8 cellular contexts compared by ENCODE assay signal in the genomic region with DNA sequence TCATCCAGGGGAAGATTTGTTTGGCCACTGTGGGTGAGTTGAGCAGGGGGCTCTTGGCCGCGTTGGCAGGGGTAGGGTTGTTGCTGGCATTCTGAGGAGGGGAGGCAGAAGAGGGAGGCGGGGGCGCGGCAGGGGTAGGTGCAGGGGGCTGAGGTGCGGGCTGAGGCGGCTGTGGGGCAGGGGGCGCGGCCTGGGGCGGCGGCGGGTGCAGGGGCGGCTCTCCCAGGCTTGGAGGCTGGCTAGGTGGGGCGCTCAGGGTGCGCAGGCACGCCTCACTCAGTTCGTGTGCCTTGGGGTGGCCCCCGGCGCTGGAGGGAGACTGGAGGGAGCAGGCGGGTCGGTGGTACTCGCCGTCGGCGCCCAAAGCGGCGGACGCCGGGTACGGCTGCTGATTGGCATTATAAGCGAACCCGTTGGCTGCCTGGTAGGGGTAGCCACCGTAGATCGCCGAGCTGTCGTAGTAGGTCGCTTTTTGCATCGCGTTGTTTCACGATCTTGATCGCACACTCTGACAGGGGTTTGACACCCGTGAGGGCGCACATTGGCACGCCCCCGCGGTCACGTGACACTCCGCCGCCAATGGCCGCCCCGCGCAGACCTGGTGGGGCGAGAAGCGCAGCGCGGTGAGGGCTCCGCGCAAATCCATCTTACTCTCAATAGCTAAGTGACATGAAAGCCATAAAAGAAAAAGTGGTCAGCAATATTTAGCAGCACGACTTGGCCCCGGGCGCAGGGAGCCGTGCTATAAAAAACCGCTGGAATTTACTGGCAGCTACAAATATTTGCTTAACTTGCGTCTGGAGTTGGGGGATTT. TPM values are rescaled to one million over a fixed set of nuclear protein-coding genes. Genes with fewer than 3 reads are reported as not detected.
A peak's percentile ranks its signal among the peaks of the same experiment; 100 is the strongest.
DNase-seq lines count a peak whose midpoint lies in the region; ATAC-seq, FAIRE-seq and TF ChIP-seq lines count a peak whose summit lies in the region.

No MANE protein-coding gene starts in this region.

- no peaks in the 10 kb centered on the region for H3K79me2 ChIP-seq in GM12878 (ENCODE audit: control insufficient read depth, insufficient read depth, low read length)

- no peak overlapping the region for H3K4me3 ChIP-seq in GM12878
- peak overlapping the region in 2 of 5 donors; percentile 39 to 41 for H3K4me3 ChIP-seq in subcutaneous abdominal adipose tissue (ENCODE audit: low read depth in 1 of 5, low read length in 5 of 5)

- no peaks in the 10 kb centered on the region for H4K20me1 ChIP-seq in GM12878 (ENCODE audit: control insufficient read depth, insufficient read depth)

- FAIRE-seq in GM12878 (lab: Jason Lieb, UNC) = no peak

- TF ChIP-seq EP300 in GM12878 (IDR thresholded peaks at IDR 0.05; ENCODE audit: borderline replicate concordance in 1 of 2, control insufficient read depth in 1 of 2, low read depth in 2 of 2, low read length in 2 of 2) = no peak

- RAD21 ChIA-PET in GM12878 (lab: Charles Lee; ENCODE audit: unreplicated experiment) = no interaction called here

- H3K27ac ChIP-seq in GM12878 (ENCODE audit: control insufficient read depth, insufficient read depth) (no peak overlapping the region), subcutaneous abdominal adipose tissue (ENCODE audit: low read depth, low read length) (peak overlapping the region; percentile 94), substantia nigra (ENCODE audit: low read depth, low read length, poor library complexity, severe bottlenecking) (no peak overlapping the region)

- BruUV-seq in GM12878 (replicated peaks; lab: Mats Ljungman, UMichigan) = no TSS peak

- CTCF ChIA-PET in HEK293T (lab: Yijun Ruan, JAX) = interaction anchor here (0.8 to 1.1 kb wide), 3 partner anchors 32 to 266 kb away, joined by 3 to 4 read pairs (median 4); a partner anchor contains a TSS
- CTCF ChIA-PET in GM12878 (lab: Yijun Ruan, JAX) = no interaction called here

- no peak overlapping the region for H2AFZ ChIP-seq in GM12878 (ENCODE audit: control insufficient read depth, low read depth, low read length)

- H3K4me1 ChIP-seq in GM12878 (ENCODE audit: control insufficient read depth, insufficient read depth, low read length) (no peaks in the 10 kb centered on the region), subcutaneous abdominal adipose tissue (ENCODE audit: control insufficient read depth in 5 of 5, insufficient read depth in 5 of 5, low read length in 5 of 5) (peaks cover 16 to 88% (median 86%) of the 10 kb centered on the region in 5 donors)

- no peak for TF ChIP-seq POLR2A in GM12878 (IDR thresholded peaks at IDR 0.05; ENCODE audit: low read depth, low read length)

- 82% methylated on average over 49 of the region's 64 CpGs for WGBS in GM12878 (ENCODE audit: insufficient coverage, insufficient replicate concordance, low lambda C conversion rate, missing lambda C conversion rate)

- no peak overlapping the region for H3K9ac ChIP-seq in GM12878 (ENCODE audit: control insufficient read depth, insufficient read depth, low read length)
- H3K9ac ChIP-seq in subcutaneous abdominal adipose tissue (ENCODE audit: low read length in 5 of 5) = peak overlapping the region in 3 of 5 donors; percentile 29 to 59 (median 49)

- POLR2A ChIA-PET in HEK293T (lab: Yijun Ruan, JAX) (interaction anchor here (0.7 to 1.5 kb wide), 17 partner anchors 9 to 257 kb away, joined by 3 to 16 read pairs (median 3); a partner anchor contains a TSS), GM12878 (lab: Charles Lee) (no interaction called here)

- no peak overlapping the region for H3K4me2 ChIP-seq in GM12878 (ENCODE audit: control insufficient read depth, insufficient read depth)

- peak; percentile 79 for DNase-seq in HEK293T (ENCODE audit: extremely low spot score)
- no peak for DNase-seq in GM12878 (ENCODE audit: low read depth, low spot score)
- DNase-seq in kidney glomerular epithelial cell (lab: John Stamatoyannopoulos, UW) = peak; percentile 85
- no peak for DNase-seq in substantia nigra (lab: John Stamatoyannopoulos, UW)
- no peak for DNase-seq in stimulated activated CD4-positive, alpha-beta T cell treated with anti-CD3 and anti-CD28 coated beads, Interleukin-1b, Interleukin-23, amount 100 ng/mL, for 48 hours
- no peak for DNase-seq in D341Med (ENCODE audit: low spot score)

- SMC1A ChIA-PET in GM12878 (lab: Charles Lee; ENCODE audit: uncharacterized antibody, unreplicated experiment) = no interaction called here

- in situ Hi-C loops in GM12878 (cut with MboI) = no loop called here

- TF ChIP-seq CTCF in GM12878 (IDR thresholded peaks at IDR 0.05 in 2 of 3, conservative IDR thresholded peaks at IDR 0.05 in 1 of 3; ENCODE audit: control insufficient read depth in 2 of 3, extremely low read depth in 1 of 3, insufficient read depth in 1 of 3, low read depth in 3 of 3, low read length in 3 of 3) = no peak

- intact Hi-C loops in GM12878 (cut with micrococcal nuclease; ENCODE audit: unreplicated experiment) = no loop called here

- no peak for TF ChIP-seq RAD21 in GM12878 (IDR thresholded peaks at IDR 0.05; ENCODE audit: insufficient read depth, low read depth, low read length)

- ATAC-seq in GM12878 (no peak), GM18873 (IDR thresholded peaks at IDR 0.05; ENCODE audit: low FRiP score, unreplicated experiment) (no peak)

- H3K36me3 ChIP-seq in GM12878 (ENCODE audit: control insufficient read depth in 2 of 2, insufficient read depth in 2 of 2, low read length in 1 of 2) (no peaks in the 10 kb centered on the region), subcutaneous abdominal adipose tissue (ENCODE audit: control insufficient read depth in 5 of 5, insufficient read depth in 5 of 5, low read length in 5 of 5) (peaks cover 0 to 6% (median 3%) of the 10 kb centered on the region in 5 donors)

- no peaks in the 10 kb centered on the region; a peak in 1 of 4 replicates for H3K27me3 ChIP-seq in GM12878 (replicated peaks in 1 of 2; ENCODE audit: control insufficient read depth in 2 of 2, insufficient read depth in 2 of 2, low read length in 1 of 2)
- no peaks in the 10 kb centered on the region for H3K27me3 ChIP-seq in subcutaneous abdominal adipose tissue (ENCODE audit: control insufficient read depth in 5 of 5, insufficient read depth in 4 of 5, low read length in 5 of 5)

- H3K9me3 ChIP-seq in GM12878 (replicated peaks; ENCODE audit: control insufficient read depth, insufficient read depth, low read length) (no peaks in the 10 kb centered on the region; the same call in 2 of the 3 replicates), subcutaneous abdominal adipose tissue (ENCODE audit: control insufficient read depth in 5 of 5, low read length in 5 of 5) (no peaks in the 10 kb centered on the region)

RNA-seq across cellular contexts. Expression of a gene that starts 7.9 kb away (rescaled TPM):
- not detected in 2 replicates for total RNA-seq in GM12878 (2013; cell fraction: nucleolus; rRNA removed)
- not detected in 2 replicates for total RNA-seq in GM12878 (2014; rRNA removed)
- total RNA-seq in GM12878 (2014; rRNA removed; fragmentation: Illumina TruSeq; extraction: Trizol) = not detected in 2 replicates
- total RNA-seq in GM12878 (2021) = not detected in 2 replicates
- not detected for polyA plus RNA-seq in GM12878 (2011; ENCODE audit: low read depth)
- not detected in 2 replicates for polyA plus RNA-seq in GM12878 (2011; rRNA removed)
- polyA plus RNA-seq in GM12878 (2011; cell fraction: cytosol; rRNA removed) = 0.03 TPM in 1 of 2 replicates, not detected in the other
- polyA plus RNA-seq in GM12878 (2011; cell fraction: nucleus; rRNA removed) = not detected in 2 replicates
- 0.07 TPM in 1 of 2 replicates, not detected in the other for polyA plus RNA-seq in GM12878 (2012)
- not detected in 2 replicates for polyA plus RNA-seq in GM12878 (2014; fragmentation: Illumina TruSeq; extraction: Trizol)
- polyA plus RNA-seq in GM12878 (2014; fragmentation: Nextera tagmentation; extraction: Ambion mirVana) = not detected
- polyA plus RNA-seq in GM12878 (2014; rRNA removed) = not detected in 2 replicates
- polyA plus RNA-seq in GM12878 (2016; fragmentation: Nextera tagmentation; extraction: Ambion mirVana) = not detected
- polyA minus RNA-seq in GM12878 (2011; rRNA and poly(A)+ RNA removed) = not detected in 2 replicates
- not detected in 2 replicates for polyA minus RNA-seq in GM12878 (2011; cell fraction: cytosol; rRNA and poly(A)+ RNA removed)
- polyA minus RNA-seq in GM12878 (2011; cell fraction: nucleus; rRNA and poly(A)+ RNA removed) = not detected in 2 replicates

RNA-seq across cellular contexts. Expression of a gene that starts 14.6 kb away (rescaled TPM):
- total RNA-seq in GM12878 (2013; cell fraction: nucleolus; rRNA removed) = not detected in 2 replicates
- total RNA-seq in GM12878 (2014; rRNA removed) (0.17 TPM in 1 of 2 replicates, not detected in the other), GM12878 (2014; rRNA removed; fragmentation: Illumina TruSeq; extraction: Trizol) (not detected in 2 replicates), GM12878 (2021) (0.23 TPM in 1 of 2 replicates, not detected in the other)
- polyA plus RNA-seq in GM12878 (2011; ENCODE audit: low read depth) = not detected
- polyA plus RNA-seq in GM12878 (2011; rRNA removed) (1.7 and 1.9 TPM in 2 replicates), GM12878 (2014; fragmentation: Illumina TruSeq; extraction: Trizol) (0.18 and 0.33 TPM in 2 replicates), GM12878 (2014; fragmentation: Nextera tagmentation; extraction: Ambion mirVana) (under 1 TPM in 1 of 2 experiments, not detected in 1; 0.10 TPM), GM12878 (2014; rRNA removed) (0.06 and 0.28 TPM in 2 replicates), GM12878 (2016; fragmentation: Nextera tagmentation; extraction: Ambion mirVana) (under 1 TPM in 1 of 2 experiments, not detected in 1; 0.29 TPM)
- polyA plus RNA-seq in GM12878 (2011; cell fraction: cytosol; rRNA removed) = 1.6 and 1.7 TPM in 2 replicates
- 2.5 and 3.7 TPM in 2 replicates for polyA plus RNA-seq in GM12878 (2011; cell fraction: nucleus; rRNA removed)
- 0.18 and 0.22 TPM in 2 replicates for polyA plus RNA-seq in GM12878 (2012)
- 0.95 and 1.3 TPM in 2 replicates for polyA minus RNA-seq in GM12878 (2011; rRNA and poly(A)+ RNA removed)
- 0.42 and 0.53 TPM in 2 replicates for polyA minus RNA-seq in GM12878 (2011; cell fraction: cytosol; rRNA and poly(A)+ RNA removed)
- polyA minus RNA-seq in GM12878 (2011; cell fraction: nucleus; rRNA and poly(A)+ RNA removed) = 2.2 and 2.7 TPM in 2 replicates

RNA-seq across cellular contexts. Expression of a gene that starts 20.2 kb away (rescaled TPM):
- 0.21 TPM in 1 of 2 replicates, not detected in the other for total RNA-seq in GM12878 (2013; cell fraction: nucleolus; rRNA removed)
- total RNA-seq in GM12878 (2014; rRNA removed) (not detected in 2 replicates), GM12878 (2014; rRNA removed; fragmentation: Illumina TruSeq; extraction: Trizol) (not detected in 2 replicates), GM12878 (2021) (not detected in 2 replicates)
- polyA plus RNA-seq in GM12878 (2011; ENCODE audit: low read depth) = not detected
- polyA plus RNA-seq in GM12878 (2011; rRNA removed) (0.07 and 0.26 TPM in 2 replicates), GM12878 (2014; fragmentation: Illumina TruSeq; extraction: Trizol) (not detected in 2 replicates), GM12878 (2014; fragmentation: Nextera tagmentation; extraction: Ambion mirVana) (not detected), GM12878 (2014; rRNA removed) (not detected in 2 replicates), GM12878 (2016; fragmentation: Nextera tagmentation; extraction: Ambion mirVana) (not detected)
- 0.06 TPM in 1 of 2 replicates, not detected in the other for polyA plus RNA-seq in GM12878 (2011; cell fraction: cytosol; rRNA removed)
- polyA plus RNA-seq in GM12878 (2011; cell fraction: nucleus; rRNA removed) = 0.75 and 0.79 TPM in 2 replicates
- not detected in 2 replicates for polyA plus RNA-seq in GM12878 (2012)
- not detected in 2 replicates for polyA minus RNA-seq in GM12878 (2011; rRNA and poly(A)+ RNA removed)
- polyA minus RNA-seq in GM12878 (2011; cell fraction: cytosol; rRNA and poly(A)+ RNA removed) = not detected in 2 replicates
- not detected in 2 replicates for polyA minus RNA-seq in GM12878 (2011; cell fraction: nucleus; rRNA and poly(A)+ RNA removed)

RNA-seq across cellular contexts. Expression of a gene that starts 33.1 kb away (rescaled TPM):
- total RNA-seq in GM12878 (2013; cell fraction: nucleolus; rRNA removed) = 0.23 TPM in 1 of 2 replicates, not detected in the other
- not detected in 2 replicates for total RNA-seq in GM12878 (2014; rRNA removed)
- not detected in 2 replicates for total RNA-seq in GM12878 (2014; rRNA removed; fragmentation: Illumina TruSeq; extraction: Trizol)
- total RNA-seq in GM12878 (2021) = 0.13 TPM in 1 of 2 replicates, not detected in the other
- polyA plus RNA-seq in GM12878 (2011; ENCODE audit: low read depth) = not detected
- polyA plus RNA-seq in GM12878 (2011; rRNA removed) = 0.05 and 0.29 TPM in 2 replicates
- polyA plus RNA-seq in GM12878 (2011; cell fraction: cytosol; rRNA removed) = 0.10 TPM in 2 replicates
- 0.27 and 0.54 TPM in 2 replicates for polyA plus RNA-seq in GM12878 (2011; cell fraction: nucleus; rRNA removed)
- not detected in 2 replicates for polyA plus RNA-seq in GM12878 (2012)
- polyA plus RNA-seq in GM12878 (2014; fragmentation: Illumina TruSeq; extraction: Trizol) = not detected in 2 replicates
- polyA plus RNA-seq in GM12878 (2014; fragmentation: Nextera tagmentation; extraction: Ambion mirVana) = not detected
- polyA plus RNA-seq in GM12878 (2014; rRNA removed) = not detected in 2 replicates
- not detected for polyA plus RNA-seq in GM12878 (2016; fragmentation: Nextera tagmentation; extraction: Ambion mirVana)
- not detected in 2 replicates for polyA minus RNA-seq in GM12878 (2011; rRNA and poly(A)+ RNA removed)
- not detected in 2 replicates for polyA minus RNA-seq in GM12878 (2011; cell fraction: cytosol; rRNA and poly(A)+ RNA removed)
- polyA minus RNA-seq in GM12878 (2011; cell fraction: nucleus; rRNA and poly(A)+ RNA removed) = not detected in 2 replicates

RNA-seq across cellular contexts. Expression of a gene that starts 37.2 kb away (rescaled TPM):
- not detected in 2 replicates for total RNA-seq in GM12878 (2013; cell fraction: nucleolus; rRNA removed)
- not detected in 2 replicates for total RNA-seq in GM12878 (2014; rRNA removed)
- not detected in 2 replicates for total RNA-seq in GM12878 (2014; rRNA removed; fragmentation: Illumina TruSeq; extraction: Trizol)
- total RNA-seq in GM12878 (2021) = not detected in 2 replicates
- not detected for polyA plus RNA-seq in GM12878 (2011; ENCODE audit: low read depth)
- 0.08 TPM in 1 of 2 replicates, not detected in the other for polyA plus RNA-seq in GM12878 (2011; rRNA removed)
- polyA plus RNA-seq in GM12878 (2011; cell fraction: cytosol; rRNA removed) = 0.10 and 0.13 TPM in 2 replicates
- polyA plus RNA-seq in GM12878 (2011; cell fraction: nucleus; rRNA removed) = 0.93 and 1.1 TPM in 2 replicates
- not detected in 2 replicates for polyA plus RNA-seq in GM12878 (2012)
- polyA plus RNA-seq in GM12878 (2014; fragmentation: Illumina TruSeq; extraction: Trizol) = not detected in 2 replicates
- not detected for polyA plus RNA-seq in GM12878 (2014; fragmentation: Nextera tagmentation; extraction: Ambion mirVana)
- polyA plus RNA-seq in GM12878 (2014; rRNA removed) = not detected in 2 replicates
- polyA plus RNA-seq in GM12878 (2016; fragmentation: Nextera tagmentation; extraction: Ambion mirVana) = not detected
- polyA minus RNA-seq in GM12878 (2011; rRNA and poly(A)+ RNA removed) = 0.67 TPM in 1 of 2 replicates, not detected in the other
- not detected in 2 replicates for polyA minus RNA-seq in GM12878 (2011; cell fraction: cytosol; rRNA and poly(A)+ RNA removed)
- 0.97 and 1.4 TPM in 2 replicates for polyA minus RNA-seq in GM12878 (2011; cell fraction: nucleus; rRNA and poly(A)+ RNA removed)

Comparison
In these comparisons a context has a peak if more than half of its experiments do, and no peak if none do; other contexts are left out.
1. DNase-seq: peak in HEK293T (single experiment) and kidney glomerular epithelial cell (single experiment); none in GM12878 (single experiment), substantia nigra (0 of 49), stimulated activated CD4-positive, alpha-beta T cell treated with anti-CD3 and anti-CD28 coated beads, Interleukin-1b, Interleukin-23, amount 100 ng/mL, for 48 hours (single experiment) and D341Med (single experiment).